Comparison of ENCODE assay signal across 15 cellular contexts in genomic region chr22:49025791-49026475, GRCh38.
DNase-seq lines count a peak whose midpoint lies in the region; ATAC-seq lines count a peak whose summit lies in the region.
"Had no signal": no experiment of that assay in that cellular context is flagged by ENCODE, and none has a peak within 500 bp of the region (broad histone marks: within the 10 kb centered on the region; RNA-seq: fewer than 3 reads in every experiment).

No MANE protein-coding gene starts in this region.

- intact Hi-C loops in posterior vena cava (cut with DNase I) = no loop called here

- ATAC-seq in GM21390 (IDR thresholded peaks at IDR 0.05; ENCODE audit: unreplicated experiment) = no peak

- peak; percentile 5 for DNase-seq in NCI-H510A treated with DMSO at 0.1 percent for 48 hours (lab: John Stamatoyannopoulos, UW)
- no peak for DNase-seq in NCI-H510A (lab: John Stamatoyannopoulos, UW)
- DNase-seq in DMS153 treated with DMSO at 0.1 percent for 48 hours (lab: John Stamatoyannopoulos, UW; ENCODE audit: unreplicated experiment) = peak; percentile 66
- peak; percentile 32 for DNase-seq in NCI-H748 treated with DMSO at 0.1 percent for 48 hours (lab: John Stamatoyannopoulos, UW)
- peak; percentile 64 for DNase-seq in posterior vena cava (ENCODE audit: low spot score)
- DNase-seq in T-helper 2 cell = no peak
- DNase-seq in SHP77 treated with DMSO at 0.1 percent for 48 hours (lab: John Stamatoyannopoulos, UW) = no peak
- DNase-seq: Calu3; CD4-positive, alpha-beta memory T cell; HFFc6; KG1; NCI-H187; NCI-H2227 treated with DMSO at 0.1 percent for 48 hours; NCI-H526 treated with DMSO at 0.1 percent for 48 hours had no signal

Comparison
In these comparisons a context has a peak if more than half of its experiments do, and no peak if none do; other contexts are left out.
1. DNase-seq: peak in NCI-H510A treated with DMSO at 0.1 percent for 48 hours (single experiment), DMS153 treated with DMSO at 0.1 percent for 48 hours (single experiment), NCI-H748 treated with DMSO at 0.1 percent for 48 hours (single experiment) and posterior vena cava (single experiment); none in NCI-H510A (single experiment), T-helper 2 cell (0 of 5) and SHP77 treated with DMSO at 0.1 percent for 48 hours (single experiment).